Comparison of ENCODE assay signal across 9 cellular contexts in genomic region chrX:106281383-106281782, GRCh38.
"Had no signal": no experiment of that assay in that cellular context is flagged by ENCODE, and none has a peak within 500 bp of the region (broad histone marks: within the 10 kb centered on the region; RNA-seq: fewer than 3 reads in every experiment).

No MANE protein-coding gene starts in this region.

- H3K4me3 ChIP-seq: GM23248, HAP-1 had no signal

- H3K9me3 Mint-ChIP-seq: HFFc6, IgD-negative memory B cell had no signal

- H3K4me1 Mint-ChIP-seq: IgD-negative memory B cell had no signal

- H3K27ac Mint-ChIP-seq: HFFc6, IgD-negative memory B cell had no signal

- H3K4me3 Mint-ChIP-seq: HFFc6, IgD-negative memory B cell had no signal

- H3K4me1 ChIP-seq: HAP-1 had no signal

- H3K9ac ChIP-seq: GM23248 had no signal

- H2AFZ ChIP-seq: GM23248 had no signal

- H3K27ac ChIP-seq: GM23248, HL-60 had no signal

- DNase-seq: GM23248, GOT3, H7, HFFc6, KG1 had no signal

- H3K36me3 ChIP-seq: HAP-1 had no signal

- ATAC-seq: HCT116 had no signal

- H3K9me3 ChIP-seq: HAP-1 had no signal

- H3K36me3 Mint-ChIP-seq: IgD-negative memory B cell had no signal
